3 cellular contexts compared by ENCODE assay signal in genomic region chr13:48696676-48697075, GRCh38. TPM values are rescaled to one million over a fixed set of nuclear protein-coding genes. Genes with fewer than 3 reads are reported as not detected.
"Had no signal": no experiment of that assay in that cellular context is flagged by ENCODE, and none has a peak within 500 bp of the region (broad histone marks: within the 10 kb centered on the region; RNA-seq: fewer than 3 reads in every experiment).

No MANE protein-coding gene starts in this region.

RNA-seq across cellular contexts. Expression of gene CYSLTR2, which starts 42.9 kb away (rescaled TPM):
- total RNA-seq: LHCN-M2, MCF 10A, NCI-H460 had no signal
